In the genomic region with DNA sequence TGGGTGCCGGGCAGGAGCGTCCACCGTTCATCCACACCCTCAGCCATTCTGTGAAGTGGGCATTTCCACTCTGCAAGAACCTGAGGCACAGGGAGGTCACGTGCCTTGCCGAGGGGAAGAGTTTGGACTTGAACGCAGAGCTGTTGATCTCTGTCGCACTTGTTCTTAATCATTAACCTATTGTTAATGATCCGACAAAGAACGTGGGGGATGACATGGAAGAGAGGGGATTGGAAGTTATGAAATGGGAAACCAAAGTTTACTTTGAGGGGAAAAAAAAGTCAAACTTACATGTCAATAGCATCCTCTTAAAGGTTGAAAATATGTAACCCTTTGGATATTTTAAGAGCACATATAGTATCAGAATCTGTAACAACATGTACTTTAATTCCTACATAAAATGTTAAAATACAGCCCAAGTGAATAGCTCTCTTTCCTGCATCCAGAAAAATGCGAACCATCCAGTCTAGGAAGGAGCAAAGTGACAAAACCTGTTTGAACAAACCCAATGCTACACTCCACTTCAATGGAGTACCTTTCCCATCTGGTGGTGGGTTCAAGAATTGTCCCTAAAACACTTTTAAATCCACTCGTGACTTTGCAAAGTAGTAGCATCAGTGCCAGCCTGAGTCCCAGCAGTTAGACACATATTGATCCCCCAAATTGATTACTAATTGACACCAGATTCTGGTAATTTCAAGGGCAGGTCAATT, we compare ENCODE assay signal across 1 cellular context.
TF ChIP-seq lines count a peak whose summit lies in the region.

No MANE protein-coding gene starts in this region.

TF ChIP-seq in H1, 55 proteins besides CTCF, POLR2A, EP300 and RAD21:
- TF ChIP-seq CBX5 (IDR thresholded peaks at IDR 0.05; ENCODE audit: low read depth, low read length) (no peak), ZNF274 (IDR thresholded peaks at IDR 0.05; ENCODE audit: borderline replicate concordance, extremely low read depth, low read length) (no peak), TBP (IDR thresholded peaks at IDR 0.05; ENCODE audit: low read depth, low read length) (no peak), POU5F1 (IDR thresholded peaks at IDR 0.05; ENCODE audit: low read depth, low read length) (no peak), TCF12 (IDR thresholded peaks at IDR 0.05; ENCODE audit: low read depth, low read length) (no peak), SP4 (IDR thresholded peaks at IDR 0.05; ENCODE audit: low read length) (no peak), SP1 (IDR thresholded peaks at IDR 0.05; ENCODE audit: low read depth, low read length) (no peak), BRCA1 (IDR thresholded peaks at IDR 0.05; ENCODE audit: low read depth, low read length) (no peak), SIX5 (IDR thresholded peaks at IDR 0.05; ENCODE audit: low read depth, low read length) (no peak), CHD2 (IDR thresholded peaks at IDR 0.05; ENCODE audit: low read length) (no peak), SIRT6 (IDR thresholded peaks at IDR 0.05; ENCODE audit: low read length) (no peak), EGR1 (IDR thresholded peaks at IDR 0.05; ENCODE audit: borderline replicate concordance, low read depth, low read length) (no peak), SP2 (IDR thresholded peaks at IDR 0.05; ENCODE audit: low read length) (no peak), TAF1 (IDR thresholded peaks at IDR 0.05; ENCODE audit: low read depth, low read length) (no peak), GTF2F1 (IDR thresholded peaks at IDR 0.05; ENCODE audit: borderline replicate concordance, low read depth, low read length) (no peak)
TF ChIP-seq in H1: peak in this region for 0.
